Comparison of ENCODE assay signal across 25 cellular contexts in the genomic region with DNA sequence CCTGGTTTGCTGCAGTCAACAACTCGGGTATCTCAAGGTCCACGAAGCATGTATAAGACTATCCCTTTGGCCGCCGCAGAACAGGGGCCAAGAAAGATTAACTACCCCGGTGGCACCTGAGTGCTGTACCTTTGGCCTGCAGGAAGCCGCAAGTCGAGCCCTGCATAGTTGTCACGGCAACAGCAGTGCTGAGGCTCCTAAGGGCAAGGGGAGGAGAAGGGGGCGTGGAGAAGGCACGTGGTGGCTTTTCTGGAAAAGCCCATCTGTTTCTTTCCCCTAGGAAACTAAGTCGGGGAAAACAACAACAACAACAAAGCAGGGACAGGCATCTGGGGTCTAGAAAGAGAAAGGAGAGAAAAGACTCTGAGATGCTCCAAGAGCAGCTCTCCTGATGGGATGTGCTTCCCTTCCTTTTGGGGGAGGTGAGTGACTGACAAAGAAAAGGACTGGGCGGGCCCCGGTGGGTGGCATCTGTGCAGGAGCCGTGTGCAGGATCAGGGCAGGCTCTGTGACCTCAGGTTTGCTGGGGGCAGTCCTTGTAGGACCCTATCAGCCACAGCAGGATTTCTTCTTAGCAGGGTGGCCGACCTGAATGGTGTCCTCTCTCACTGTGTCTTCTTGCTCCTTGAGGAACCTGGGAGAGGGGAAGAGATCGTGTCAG.
DNase-seq lines count a peak whose midpoint lies in the region; ATAC-seq and TF ChIP-seq lines count a peak whose summit lies in the region.
"Had no signal": no experiment of that assay in that cellular context is flagged by ENCODE, and none has a peak within 500 bp of the region (broad histone marks: within the 10 kb centered on the region; RNA-seq: fewer than 3 reads in every experiment).

No MANE protein-coding gene starts in this region.

- no peak for ATAC-seq in HG03378 (IDR thresholded peaks at IDR 0.05; ENCODE audit: unreplicated experiment)
- ATAC-seq: activated T-cell treated with anti-CD3 and anti-CD28 coated beads, Interleukin-2, amount 50 U/mL, for 4 hours; gastroesophageal sphincter; naive thymus-derived CD8-positive, alpha-beta T cell; pancreas had no signal

- intact Hi-C loops in head of caudate nucleus (cut with DNase I) (no loop called here), spleen (cut with DNase I; ENCODE audit: low total_unique reads) (no loop called here)

- peaks cover 0 to 91% (median 43%) of the 10 kb centered on the region in 6 donors for H3K36me3 ChIP-seq in spleen
- H3K36me3 ChIP-seq: pancreas, right atrium auricular region had no signal

- no peak overlapping the region for H3K4me3 ChIP-seq in spleen
- H3K4me3 ChIP-seq: gastroesophageal sphincter, pancreas, Peyer's patch, right atrium auricular region, upper lobe of left lung had no signal

- H3K9me3 ChIP-seq in spleen = peaks cover 0 to 13% (median 4%) of the 10 kb centered on the region in 8 donors
- H3K9me3 ChIP-seq: gastroesophageal sphincter, pancreas, Peyer's patch, right atrium auricular region, upper lobe of left lung had no signal

- WGBS in spleen, 5 donors = 87 to 90% (median 88%) methylated on average over 15 to 16 of the region's 16 CpGs

- TF ChIP-seq POLR2A in spleen (IDR thresholded peaks at IDR 0.05) = no peak

- DNase-seq in NCI-H2227 (lab: John Stamatoyannopoulos, UW; ENCODE audit: unreplicated experiment) (peak; percentile 13), NCI-H2227 treated with DMSO at 0.1 percent for 48 hours (lab: John Stamatoyannopoulos, UW) (no peak), NCI-H82 treated with DMSO at 0.1 percent for 48 hours (lab: John Stamatoyannopoulos, UW; ENCODE audit: unreplicated experiment) (peak; percentile 15), head of caudate nucleus (peak in 27 of 42 donors; percentile 28 to 82 (median 50)), spleen (peak; percentile 48), retina (no peak), T1000 (lab: John Stamatoyannopoulos, UW) (no peak)
- DNase-seq: activated CD4-positive, alpha-beta T cell treated with anti-CD3 and anti-CD28 coated beads, Interleukin-2, amount 10 ng/mL, durations not matched to agents 24 days and 14 days; activated T-cell treated with anti-CD3 and anti-CD28 coated beads, Interleukin-2, amount 50 U/mL, for 4 hours; Caco-2; cerebellar nuclear complex; GOT3; kidney; NCI-H1092; NCI-H2081; NCI-H510A treated with DMSO at 0.1 percent for 48 hours; SIG-M5; upper lobe of left lung had no signal

- TF ChIP-seq CTCF in spleen (IDR thresholded peaks at IDR 0.05 in 8 of 11, conservative IDR thresholded peaks at IDR 0.05 in 3 of 11) = no peak

- H3K27ac ChIP-seq in spleen = no peak overlapping the region
- H3K27ac ChIP-seq: gastroesophageal sphincter, pancreas, Peyer's patch, right atrium auricular region, VCaP had no signal

- H3K27me3 ChIP-seq in spleen (replicated peaks in 1 of 7) = no peaks in the 10 kb centered on the region
- H3K27me3 ChIP-seq: gastroesophageal sphincter, pancreas, Peyer's patch, right atrium auricular region, upper lobe of left lung had no signal

- H3K4me1 ChIP-seq in spleen = no peaks in the 10 kb centered on the region
- H3K4me1 ChIP-seq: Caco-2, pancreas, Peyer's patch, upper lobe of left lung had no signal

Comparison
In these comparisons a context has a peak if more than half of its experiments do, and no peak if none do; other contexts are left out.
1. DNase-seq: peak in NCI-H2227 (single experiment), NCI-H82 treated with DMSO at 0.1 percent for 48 hours (single experiment), head of caudate nucleus (27 of 42) and spleen (single experiment); none in NCI-H2227 treated with DMSO at 0.1 percent for 48 hours (single experiment), retina (single experiment) and T1000 (single experiment).